10 cellular contexts compared by ENCODE assay signal in genomic region chr18:35038881-35039491, GRCh38. TPM values are rescaled to one million over a fixed set of nuclear protein-coding genes. Genes with fewer than 3 reads are reported as not detected.
A peak's percentile ranks its signal among the peaks of the same experiment; 100 is the strongest.
DNase-seq lines count a peak whose midpoint lies in the region; ATAC-seq, FAIRE-seq and TF ChIP-seq lines count a peak whose summit lies in the region.
"Had no signal": no experiment of that assay in that cellular context is flagged by ENCODE, and none has a peak within 500 bp of the region (broad histone marks: within the 10 kb centered on the region; RNA-seq: fewer than 3 reads in every experiment).

No MANE protein-coding gene starts in this region.

- H3K9ac ChIP-seq in skeletal muscle tissue (ENCODE audit: low read depth in 1 of 3, low read length in 3 of 3), result no peak overlapping the region

- no peaks in the 10 kb centered on the region for H3K36me3 ChIP-seq in skeletal muscle tissue (ENCODE audit: control insufficient read depth in 3 of 3, insufficient read depth in 3 of 3, low read length in 3 of 3)
- H3K36me3 ChIP-seq: pancreas had no signal

- peak; percentile 40 for ATAC-seq in GM18909 (IDR thresholded peaks at IDR 0.05; ENCODE audit: poor library complexity, unreplicated experiment)
- ATAC-seq in HG03060 (IDR thresholded peaks at IDR 0.05; ENCODE audit: low read depth, unreplicated experiment), result peak; percentile 39
- ATAC-seq: pancreas had no signal

- H3K4me3 ChIP-seq in skeletal muscle tissue (ENCODE audit: low read length in 3 of 3), result no peak overlapping the region
- H3K4me3 ChIP-seq: pancreas had no signal

- H3K27ac ChIP-seq in skeletal muscle tissue (ENCODE audit: low read depth, low read length), result peak overlapping the region; percentile 19

- peaks cover 15 to 47% (median 31%) of the 10 kb centered on the region in 3 donors for H3K4me1 ChIP-seq in skeletal muscle tissue (ENCODE audit: control insufficient read depth in 3 of 3, insufficient read depth in 3 of 3, low read length in 3 of 3)

- no peak for TF ChIP-seq CTCF in D721Med (IDR thresholded peaks at IDR 0.05; ENCODE audit: insufficient read depth, missing control alignments)

- FAIRE-seq in D721Med (lab: Jason Lieb, UNC), result no peak
- FAIRE-seq in H54 (lab: Jason Lieb, UNC), result no peak
- FAIRE-seq: pancreas had no signal

- TF ChIP-seq POLR2A in H54 (IDR thresholded peaks at IDR 0.05; ENCODE audit: low read depth, low read length), result no peak

- DNase-seq in SKM-1 (lab: John Stamatoyannopoulos, UW; ENCODE audit: unreplicated experiment) (peak; percentile 84), NCI-H2081 (lab: John Stamatoyannopoulos, UW) (no peak), D721Med (ENCODE audit: insufficient read length, low spot score) (no peak), H54 (ENCODE audit: insufficient read length, low spot score) (no peak), NCI-H2196 (lab: John Stamatoyannopoulos, UW; ENCODE audit: unreplicated experiment) (no peak)
- DNase-seq: pancreas, trophoblast cell had no signal

- H3K27me3 ChIP-seq in skeletal muscle tissue (ENCODE audit: control insufficient read depth in 3 of 3, insufficient read depth in 3 of 3, low read length in 3 of 3), result no peaks in the 10 kb centered on the region
- H3K27me3 ChIP-seq: pancreas had no signal

- H3K9me3 ChIP-seq in skeletal muscle tissue (ENCODE audit: control insufficient read depth in 3 of 3, low read length in 3 of 3), result no peaks in the 10 kb centered on the region
- H3K9me3 ChIP-seq: pancreas had no signal

RNA-seq across cellular contexts. Expression of gene MAPRE2, which starts 2.2 kb away (rescaled TPM):
- total RNA-seq in skeletal muscle tissue, result 9.4 TPM
